8 cellular contexts compared by ENCODE assay signal in genomic region chr4:74742191-74742590, GRCh38. TPM values are rescaled to one million over a fixed set of nuclear protein-coding genes. Genes with fewer than 3 reads are reported as not detected.
"Had no signal": no experiment of that assay in that cellular context is flagged by ENCODE, and none has a peak within 500 bp of the region (broad histone marks: within the 10 kb centered on the region; RNA-seq: fewer than 3 reads in every experiment).

No MANE protein-coding gene starts in this region.

- DNase-seq: GM23248, GOT3, H7, HFFc6, IMR-90 had no signal

- H3K27ac ChIP-seq: GM23248 had no signal

- H3K36me3 ChIP-seq: HAP-1 had no signal

- H3K4me3 ChIP-seq: GM23248, HAP-1, K562 had no signal

- ATAC-seq: HCT116, K562 had no signal

- H3K4me1 ChIP-seq: HAP-1 had no signal

- H3K9ac ChIP-seq: GM23248 had no signal

- H3K9me3 ChIP-seq: HAP-1 had no signal

RNA-seq across cellular contexts. Expression of gene BTC, which starts 52.1 kb away (rescaled TPM):
- total RNA-seq: GM23248, HFFc6, IMR-90, K562 had no signal
- polyA plus RNA-seq: GM23248, IMR-90, K562 had no signal
